In the genomic region with DNA sequence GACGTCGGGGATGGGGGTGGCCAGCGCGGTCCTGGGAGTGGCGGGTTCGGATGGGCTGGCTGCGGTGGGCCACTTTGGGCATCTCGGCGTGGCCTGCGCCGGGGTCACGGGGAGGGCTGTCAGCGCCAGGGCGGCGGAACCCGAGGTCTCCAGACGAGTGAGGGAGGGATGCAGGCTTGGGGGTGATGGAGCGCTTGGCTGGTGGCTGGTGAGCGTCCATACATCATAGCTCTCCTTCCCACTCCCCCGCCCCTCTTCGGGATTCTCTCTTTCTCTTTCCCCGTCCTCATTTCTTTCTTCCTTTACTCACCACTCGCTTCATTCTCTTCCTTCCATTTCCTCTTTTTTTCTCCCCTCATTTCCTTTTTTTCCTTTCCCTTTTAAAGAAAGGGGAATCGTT, we compare ENCODE assay signal across 8 cellular contexts.
A peak's percentile ranks its signal among the peaks of the same experiment; 100 is the strongest.
DNase-seq lines count a peak whose midpoint lies in the region; TF ChIP-seq lines count a peak whose summit lies in the region.

No MANE protein-coding gene starts in this region.

- H3K79me2 ChIP-seq in fibroblast of lung (ENCODE audit: control insufficient read depth, insufficient read depth, low read length) (no peaks in the 10 kb centered on the region), parathyroid adenoma (no peaks in the 10 kb centered on the region)

- TF ChIP-seq CTCF in fibroblast of lung (conservative IDR thresholded peaks at IDR 0.05 in 1 of 2, IDR thresholded peaks at IDR 0.05 in 1 of 2; ENCODE audit: low read depth in 1 of 2, low read length in 2 of 2) = no peak
- no peak for TF ChIP-seq CTCF in parathyroid adenoma (IDR thresholded peaks at IDR 0.05)

- H3K4me3 ChIP-seq in NT2/D1 (ENCODE audit: insufficient read length, low read depth) = peak overlapping the region; percentile 47
- H3K4me3 ChIP-seq in fibroblast of lung (replicated peaks in 1 of 4; ENCODE audit: control extremely low read depth in 1 of 4, insufficient read depth in 1 of 4, low read depth in 3 of 4, low read length in 4 of 4) = peak overlapping the region; percentile 86 to 92 (median 89)
- peak overlapping the region; percentile 69 for H3K4me3 ChIP-seq in parathyroid adenoma (ENCODE audit: low read depth, low read length)

- intact Hi-C loops in posterior vena cava (cut with DNase I) = no loop called here

- H4K20me1 ChIP-seq in fibroblast of lung (ENCODE audit: control insufficient read depth, extremely low read depth, insufficient read depth, low read length) = no peaks in the 10 kb centered on the region

- H3K27me3 ChIP-seq in NT2/D1 (ENCODE audit: insufficient read depth, insufficient read length) = peaks cover 39% of the 10 kb centered on the region
- peaks cover 5% of the 10 kb centered on the region for H3K27me3 ChIP-seq in fibroblast of lung (ENCODE audit: control insufficient read depth, insufficient read depth, low read length)
- H3K27me3 ChIP-seq in parathyroid adenoma (ENCODE audit: control insufficient read depth, insufficient read depth, low read length) = no peaks in the 10 kb centered on the region

- H3K27ac ChIP-seq in fibroblast of lung (ENCODE audit: insufficient read depth, low read length) = no peak overlapping the region
- H3K27ac ChIP-seq in parathyroid adenoma = no peak overlapping the region

- H3K9ac ChIP-seq in NT2/D1 (ENCODE audit: insufficient read length, low read depth) = no peak overlapping the region
- H3K9ac ChIP-seq in fibroblast of lung (ENCODE audit: insufficient read depth, low read length) = no peak overlapping the region
- no peak overlapping the region for H3K9ac ChIP-seq in parathyroid adenoma

- in situ Hi-C loops in ACHN (cut with HindIII; ENCODE audit: low pct_ligation_motif_present, low pct_unique_long_range_greater_than_20kb, low sequenced_read_pairs) = no loop called here

- DNase-seq in Daoy (ENCODE audit: low read depth) (peak; percentile 25), NT2/D1 (ENCODE audit: low read depth, low spot score) (no peak), fibroblast of lung (ENCODE audit: low read depth in 2 of 2) (no peak), GOT3 (lab: John Stamatoyannopoulos, UW) (no peak), ACHN (no peak), putamen (ENCODE audit: low spot score) (no peak), posterior vena cava (ENCODE audit: low spot score) (no peak)

- no peaks in the 10 kb centered on the region for H3K36me3 ChIP-seq in NT2/D1 (ENCODE audit: insufficient read depth, insufficient read length, low read length)
- H3K36me3 ChIP-seq in fibroblast of lung (ENCODE audit: control insufficient read depth, insufficient read depth, low read length) = no peaks in the 10 kb centered on the region
- no peaks in the 10 kb centered on the region for H3K36me3 ChIP-seq in parathyroid adenoma (ENCODE audit: control insufficient read depth, insufficient read depth, low read length)

- H2AFZ ChIP-seq in fibroblast of lung (ENCODE audit: low read length) (peak overlapping the region; percentile 43), parathyroid adenoma (peak overlapping the region; percentile 82)

- no peaks in the 10 kb centered on the region for H3K9me3 ChIP-seq in NT2/D1 (ENCODE audit: insufficient read depth, low read length)
- no peaks in the 10 kb centered on the region for H3K9me3 ChIP-seq in fibroblast of lung (ENCODE audit: control insufficient read depth, insufficient read depth, low read depth, low read length)
- H3K9me3 ChIP-seq in parathyroid adenoma (ENCODE audit: control insufficient read depth, low read length) = no peaks in the 10 kb centered on the region

- H3K4me2 ChIP-seq in fibroblast of lung (ENCODE audit: extremely low read depth, insufficient read depth, low read length) (peak overlapping the region; percentile 89), parathyroid adenoma (ENCODE audit: low read length) (peak overlapping the region; percentile 79)

- H3K4me1 ChIP-seq in NT2/D1 (ENCODE audit: insufficient read depth, insufficient read length) (no peaks in the 10 kb centered on the region), fibroblast of lung (ENCODE audit: control insufficient read depth, extremely low read depth, insufficient read depth, low read length) (no peaks in the 10 kb centered on the region), parathyroid adenoma (no peaks in the 10 kb centered on the region)
